In genomic region chrX:101348452-101349222, GRCh38 we compare ENCODE assay signal across 1 cellular context.
TF ChIP-seq lines count a peak whose summit lies in the region.

Gene TIMM8A, minus strand, starts transcription at chrX:101348742. Its CDS starts 78 bp downstream, at chrX:101348664.

TF ChIP-seq in WTC11, 78 proteins besides CTCF, POLR2A, EP300 and RAD21 (continued from another document):
- TF ChIP-seq FOXP4 (CRISPR knock-in tag; IDR thresholded peaks at IDR 0.05), result peak; percentile 31; the same call in 1 of the 2 replicates
- no peak for TF ChIP-seq ZNF138 (CRISPR knock-in tag; conservative IDR thresholded peaks at IDR 0.05)
- peak; percentile 43; the same call in 1 of the 2 replicates for TF ChIP-seq NFE2L1 (CRISPR knock-in tag; IDR thresholded peaks at IDR 0.05)
- TF ChIP-seq ZNF512 (CRISPR knock-in tag; IDR thresholded peaks at IDR 0.05; ENCODE audit: borderline replicate concordance), result no peak
- no peak for TF ChIP-seq CDX4 (CRISPR knock-in tag; IDR thresholded peaks at IDR 0.05; ENCODE audit: borderline replicate concordance)
- peak; percentile 47; the same call in 1 of the 2 replicates for TF ChIP-seq FOXP1 (CRISPR knock-in tag; IDR thresholded peaks at IDR 0.05; ENCODE audit: borderline replicate concordance)
- TF ChIP-seq ZSCAN18 (CRISPR knock-in tag; IDR thresholded peaks at IDR 0.05), result no peak
- TF ChIP-seq PRDM15 (CRISPR knock-in tag; IDR thresholded peaks at IDR 0.05), result peak; percentile 50; the same call in 1 of the 2 replicates
- peak; percentile 59; the same call in 1 of the 2 replicates for TF ChIP-seq MAX (CRISPR knock-in tag; IDR thresholded peaks at IDR 0.05)
- TF ChIP-seq JUN (CRISPR knock-in tag; IDR thresholded peaks at IDR 0.05), result no peak
- TF ChIP-seq SP1 (CRISPR knock-in tag; conservative IDR thresholded peaks at IDR 0.05), result peak; percentile 35; the same call in 1 of the 2 replicates
- TF ChIP-seq GABPB1 (CRISPR knock-in tag; IDR thresholded peaks at IDR 0.05), result 0 out of 2 replicates have a peak, but pooled peaks have one; percentile 13
- TF ChIP-seq RELA (CRISPR knock-in tag; IDR thresholded peaks at IDR 0.05; ENCODE audit: borderline replicate concordance), result no peak
